ENCODE assay signal across 1 cellular context in the genomic region with DNA sequence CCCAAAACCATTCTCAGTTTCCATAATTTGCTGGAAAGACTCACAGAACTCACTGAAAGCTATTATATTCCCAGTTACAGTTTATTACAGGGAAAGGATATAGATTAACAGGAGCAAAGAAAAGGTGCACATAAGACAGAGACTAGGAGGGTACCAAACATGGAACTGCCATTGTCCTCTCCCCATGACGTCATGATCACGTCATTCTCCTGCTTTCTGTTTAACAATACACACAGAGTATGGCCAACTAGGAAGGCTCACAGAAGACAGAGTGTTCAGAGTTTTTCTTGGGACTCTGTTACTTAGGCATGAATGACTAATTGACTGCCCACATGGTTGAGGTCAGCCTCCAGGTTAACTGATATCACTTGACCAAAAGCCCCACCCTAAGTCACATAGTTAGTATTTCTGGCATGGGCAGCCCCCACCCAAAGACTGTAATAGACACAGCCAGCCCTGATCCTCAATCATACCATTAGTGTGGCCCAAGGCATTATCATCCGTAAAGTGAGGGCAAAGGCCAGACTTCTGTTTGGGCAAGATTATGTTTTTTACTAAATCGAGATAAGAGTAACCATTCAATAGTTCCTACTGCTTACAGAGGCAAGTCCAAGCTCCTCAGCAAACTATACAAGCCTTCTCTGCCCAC.
TF ChIP-seq lines count a peak whose summit lies in the region.

No MANE protein-coding gene starts in this region.

TF ChIP-seq in K562, 482 proteins besides CTCF, POLR2A, EP300 and RAD21 (continued from another document and continues in another):
- TF ChIP-seq HMBOX1 (IDR thresholded peaks at IDR 0.05) (peak; percentile 97), CBX3 (IDR thresholded peaks at IDR 0.05; ENCODE audit: borderline replicate concordance in 1 of 2, low read length in 2 of 2) (no peak), FUS (optimal IDR thresholded peaks at IDR 0.05; ENCODE audit: low read depth, low read length) (no peak), PHB (CRISPR knock-in tag; IDR thresholded peaks at IDR 0.05) (no peak), SIRT6 (IDR thresholded peaks at IDR 0.05; ENCODE audit: low read depth, low read length) (no peak), PHF21A (IDR thresholded peaks at IDR 0.05; ENCODE audit: borderline replicate concordance, low read depth) (no peak), KAT7 (CRISPR knock-in tag; IDR thresholded peaks at IDR 0.05; ENCODE audit: borderline replicate concordance) (no peak), NCOA6 (IDR thresholded peaks at IDR 0.05) (no peak), KLF10 (CRISPR knock-in tag; IDR thresholded peaks at IDR 0.05) (no peak), ETV1 (tag; conservative IDR thresholded peaks at IDR 0.05; ENCODE audit: low read depth) (no peak), ZNF174 (CRISPR knock-in tag; IDR thresholded peaks at IDR 0.05) (no peak), HLTF (IDR thresholded peaks at IDR 0.05) (no peak), EP400 (IDR thresholded peaks at IDR 0.05) (no peak), TCF3 (CRISPR knock-in tag; IDR thresholded peaks at IDR 0.05) (peak; percentile 79), RBM17 (IDR thresholded peaks at IDR 0.05; ENCODE audit: borderline replicate concordance, low read depth, low read length) (no peak), SOX6 (IDR thresholded peaks at IDR 0.05) (peak; percentile 86), ILF3 (IDR thresholded peaks at IDR 0.05; ENCODE audit: borderline replicate concordance) (no peak), XRCC4 (IDR thresholded peaks at IDR 0.05; ENCODE audit: extremely low read depth, insufficient read depth, insufficient read length) (no peak), HIVEP1 (CRISPR knock-in tag; IDR thresholded peaks at IDR 0.05) (no peak), POLR2H (tag; IDR thresholded peaks at IDR 0.05; ENCODE audit: low read depth) (no peak), BACH1 (tag; IDR thresholded peaks at IDR 0.05) (no peak), TAF7 (tag; IDR thresholded peaks at IDR 0.05) (no peak), NCOA4 (IDR thresholded peaks at IDR 0.05; ENCODE audit: partially characterized antibody) (no peak), ZNF584 (CRISPR knock-in tag; IDR thresholded peaks at IDR 0.05; ENCODE audit: low read depth) (no peak), TAL1 (IDR thresholded peaks at IDR 0.05) (peak; percentile 69), KHSRP (IDR thresholded peaks at IDR 0.05) (no peak), ZNF311 (CRISPR knock-in tag; IDR thresholded peaks at IDR 0.05) (no peak), CAMTA2 (CRISPR knock-in tag; conservative IDR thresholded peaks at IDR 0.05) (no peak), RBM14 (IDR thresholded peaks at IDR 0.05; ENCODE audit: borderline replicate concordance, insufficient read depth, low read depth, low read length) (no peak), PML (IDR thresholded peaks at IDR 0.05; ENCODE audit: low read length) (peak; percentile 29; the same call in 1 of the 2 replicates), CBX8 (IDR thresholded peaks at IDR 0.05; ENCODE audit: borderline replicate concordance, extremely low read depth, low read depth, low read length, poor library complexity, severe bottlenecking) (no peak), ZNF212 (CRISPR knock-in tag; IDR thresholded peaks at IDR 0.05) (no peak), TRIM24 (IDR thresholded peaks at IDR 0.05) (no peak), ZMIZ1 (IDR thresholded peaks at IDR 0.05; ENCODE audit: low read depth in 2 of 2, low read length in 2 of 2) (no peak)
- TF ChIP-seq, protein P1, sequence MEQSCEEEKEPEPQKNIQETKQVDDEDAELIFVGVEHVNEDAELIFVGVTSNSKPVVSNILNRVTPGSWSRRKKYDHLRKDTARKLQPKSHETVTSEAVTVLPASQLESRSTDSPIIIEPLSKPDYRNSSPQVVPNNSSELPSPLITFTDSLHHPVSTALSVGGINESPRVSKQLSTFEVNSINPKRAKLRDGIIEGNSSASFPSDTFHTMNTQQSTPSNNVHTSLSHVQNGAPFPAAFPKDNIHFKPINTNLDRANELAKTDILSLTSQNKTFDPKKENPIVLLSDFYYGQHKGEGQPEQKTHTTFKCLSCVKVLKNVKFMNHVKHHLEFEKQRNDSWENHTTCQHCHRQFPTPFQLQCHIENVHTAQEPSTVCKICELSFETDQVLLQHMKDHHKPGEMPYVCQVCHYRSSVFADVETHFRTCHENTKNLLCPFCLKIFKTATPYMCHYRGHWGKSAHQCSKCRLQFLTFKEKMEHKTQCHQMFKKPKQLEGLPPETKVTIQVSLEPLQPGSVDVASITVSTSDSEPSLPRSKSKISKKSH (CRISPR knock-in tag; IDR thresholded peaks at IDR 0.05), result no peak
- TF ChIP-seq, protein P2, sequence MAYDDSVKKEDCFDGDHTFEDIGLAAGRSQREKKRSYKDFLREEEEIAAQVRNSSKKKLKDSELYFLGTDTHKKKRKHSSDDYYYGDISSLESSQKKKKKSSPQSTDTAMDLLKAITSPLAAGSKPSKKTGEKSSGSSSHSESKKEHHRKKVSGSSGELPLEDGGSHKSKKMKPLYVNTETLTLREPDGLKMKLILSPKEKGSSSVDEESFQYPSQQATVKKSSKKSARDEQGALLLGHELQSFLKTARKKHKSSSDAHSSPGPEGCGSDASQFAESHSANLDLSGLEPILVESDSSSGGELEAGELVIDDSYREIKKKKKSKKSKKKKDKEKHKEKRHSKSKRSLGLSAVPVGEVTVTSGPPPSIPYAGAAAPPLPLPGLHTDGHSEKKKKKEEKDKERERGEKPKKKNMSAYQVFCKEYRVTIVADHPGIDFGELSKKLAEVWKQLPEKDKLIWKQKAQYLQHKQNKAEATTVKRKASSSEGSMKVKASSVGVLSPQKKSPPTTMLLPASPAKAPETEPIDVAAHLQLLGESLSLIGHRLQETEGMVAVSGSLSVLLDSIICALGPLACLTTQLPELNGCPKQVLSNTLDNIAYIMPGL (CRISPR knock-in tag; IDR thresholded peaks at IDR 0.05), result no peak
- TF ChIP-seq, protein P3, sequence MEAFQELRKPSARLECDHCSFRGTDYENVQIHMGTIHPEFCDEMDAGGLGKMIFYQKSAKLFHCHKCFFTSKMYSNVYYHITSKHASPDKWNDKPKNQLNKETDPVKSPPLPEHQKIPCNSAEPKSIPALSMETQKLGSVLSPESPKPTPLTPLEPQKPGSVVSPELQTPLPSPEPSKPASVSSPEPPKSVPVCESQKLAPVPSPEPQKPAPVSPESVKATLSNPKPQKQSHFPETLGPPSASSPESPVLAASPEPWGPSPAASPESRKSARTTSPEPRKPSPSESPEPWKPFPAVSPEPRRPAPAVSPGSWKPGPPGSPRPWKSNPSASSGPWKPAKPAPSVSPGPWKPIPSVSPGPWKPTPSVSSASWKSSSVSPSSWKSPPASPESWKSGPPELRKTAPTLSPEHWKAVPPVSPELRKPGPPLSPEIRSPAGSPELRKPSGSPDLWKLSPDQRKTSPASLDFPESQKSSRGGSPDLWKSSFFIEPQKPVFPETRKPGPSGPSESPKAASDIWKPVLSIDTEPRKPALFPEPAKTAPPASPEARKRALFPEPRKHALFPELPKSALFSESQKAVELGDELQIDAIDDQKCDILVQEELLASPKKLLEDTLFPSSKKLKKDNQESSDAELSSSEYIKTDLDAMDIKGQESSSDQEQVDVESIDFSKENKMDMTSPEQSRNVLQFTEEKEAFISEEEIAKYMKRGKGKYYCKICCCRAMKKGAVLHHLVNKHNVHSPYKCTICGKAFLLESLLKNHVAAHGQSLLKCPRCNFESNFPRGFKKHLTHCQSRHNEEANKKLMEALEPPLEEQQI (IDR thresholded peaks at IDR 0.05), result no peak
- TF ChIP-seq, protein P4, sequence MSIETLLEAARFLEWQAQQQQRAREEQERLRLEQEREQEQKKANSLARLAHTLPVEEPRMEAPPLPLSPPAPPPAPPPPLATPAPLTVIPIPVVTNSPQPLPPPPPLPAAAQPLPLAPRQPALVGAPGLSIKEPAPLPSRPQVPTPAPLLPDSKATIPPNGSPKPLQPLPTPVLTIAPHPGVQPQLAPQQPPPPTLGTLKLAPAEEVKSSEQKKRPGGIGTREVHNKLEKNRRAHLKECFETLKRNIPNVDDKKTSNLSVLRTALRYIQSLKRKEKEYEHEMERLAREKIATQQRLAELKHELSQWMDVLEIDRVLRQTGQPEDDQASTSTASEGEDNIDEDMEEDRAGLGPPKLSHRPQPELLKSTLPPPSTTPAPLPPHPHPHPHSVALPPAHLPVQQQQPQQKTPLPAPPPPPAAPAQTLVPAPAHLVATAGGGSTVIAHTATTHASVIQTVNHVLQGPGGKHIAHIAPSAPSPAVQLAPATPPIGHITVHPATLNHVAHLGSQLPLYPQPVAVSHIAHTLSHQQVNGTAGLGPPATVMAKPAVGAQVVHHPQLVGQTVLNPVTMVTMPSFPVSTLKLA (conservative IDR thresholded peaks at IDR 0.05), result peak in 1 of 2 experiments; percentile 36; a peak in 1 of 4 replicates
- TF ChIP-seq, protein P5, sequence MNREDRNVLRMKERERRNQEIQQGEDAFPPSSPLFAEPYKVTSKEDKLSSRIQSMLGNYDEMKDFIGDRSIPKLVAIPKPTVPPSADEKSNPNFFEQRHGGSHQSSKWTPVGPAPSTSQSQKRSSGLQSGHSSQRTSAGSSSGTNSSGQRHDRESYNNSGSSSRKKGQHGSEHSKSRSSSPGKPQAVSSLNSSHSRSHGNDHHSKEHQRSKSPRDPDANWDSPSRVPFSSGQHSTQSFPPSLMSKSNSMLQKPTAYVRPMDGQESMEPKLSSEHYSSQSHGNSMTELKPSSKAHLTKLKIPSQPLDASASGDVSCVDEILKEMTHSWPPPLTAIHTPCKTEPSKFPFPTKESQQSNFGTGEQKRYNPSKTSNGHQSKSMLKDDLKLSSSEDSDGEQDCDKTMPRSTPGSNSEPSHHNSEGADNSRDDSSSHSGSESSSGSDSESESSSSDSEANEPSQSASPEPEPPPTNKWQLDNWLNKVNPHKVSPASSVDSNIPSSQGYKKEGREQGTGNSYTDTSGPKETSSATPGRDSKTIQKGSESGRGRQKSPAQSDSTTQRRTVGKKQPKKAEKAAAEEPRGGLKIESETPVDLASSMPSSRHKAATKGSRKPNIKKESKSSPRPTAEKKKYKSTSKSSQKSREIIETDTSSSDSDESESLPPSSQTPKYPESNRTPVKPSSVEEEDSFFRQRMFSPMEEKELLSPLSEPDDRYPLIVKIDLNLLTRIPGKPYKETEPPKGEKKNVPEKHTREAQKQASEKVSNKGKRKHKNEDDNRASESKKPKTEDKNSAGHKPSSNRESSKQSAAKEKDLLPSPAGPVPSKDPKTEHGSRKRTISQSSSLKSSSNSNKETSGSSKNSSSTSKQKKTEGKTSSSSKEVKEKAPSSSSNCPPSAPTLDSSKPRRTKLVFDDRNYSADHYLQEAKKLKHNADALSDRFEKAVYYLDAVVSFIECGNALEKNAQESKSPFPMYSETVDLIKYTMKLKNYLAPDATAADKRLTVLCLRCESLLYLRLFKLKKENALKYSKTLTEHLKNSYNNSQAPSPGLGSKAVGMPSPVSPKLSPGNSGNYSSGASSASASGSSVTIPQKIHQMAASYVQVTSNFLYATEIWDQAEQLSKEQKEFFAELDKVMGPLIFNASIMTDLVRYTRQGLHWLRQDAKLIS (CRISPR knock-in tag; IDR thresholded peaks at IDR 0.05), result no peak
- TF ChIP-seq, protein P6, sequence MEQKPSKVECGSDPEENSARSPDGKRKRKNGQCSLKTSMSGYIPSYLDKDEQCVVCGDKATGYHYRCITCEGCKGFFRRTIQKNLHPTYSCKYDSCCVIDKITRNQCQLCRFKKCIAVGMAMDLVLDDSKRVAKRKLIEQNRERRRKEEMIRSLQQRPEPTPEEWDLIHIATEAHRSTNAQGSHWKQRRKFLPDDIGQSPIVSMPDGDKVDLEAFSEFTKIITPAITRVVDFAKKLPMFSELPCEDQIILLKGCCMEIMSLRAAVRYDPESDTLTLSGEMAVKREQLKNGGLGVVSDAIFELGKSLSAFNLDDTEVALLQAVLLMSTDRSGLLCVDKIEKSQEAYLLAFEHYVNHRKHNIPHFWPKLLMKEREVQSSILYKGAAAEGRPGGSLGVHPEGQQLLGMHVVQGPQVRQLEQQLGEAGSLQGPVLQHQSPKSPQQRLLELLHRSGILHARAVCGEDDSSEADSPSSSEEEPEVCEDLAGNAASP (IDR thresholded peaks at IDR 0.05), result no peak
- TF ChIP-seq, protein P7, sequence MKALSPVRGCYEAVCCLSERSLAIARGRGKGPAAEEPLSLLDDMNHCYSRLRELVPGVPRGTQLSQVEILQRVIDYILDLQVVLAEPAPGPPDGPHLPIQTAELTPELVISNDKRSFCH (CRISPR knock-in tag; IDR thresholded peaks at IDR 0.05), result no peak
- TF ChIP-seq, protein P7 (tag; IDR thresholded peaks at IDR 0.05), result no peak; the same call in 1 of the 2 replicates
- TF ChIP-seq, protein P8, sequence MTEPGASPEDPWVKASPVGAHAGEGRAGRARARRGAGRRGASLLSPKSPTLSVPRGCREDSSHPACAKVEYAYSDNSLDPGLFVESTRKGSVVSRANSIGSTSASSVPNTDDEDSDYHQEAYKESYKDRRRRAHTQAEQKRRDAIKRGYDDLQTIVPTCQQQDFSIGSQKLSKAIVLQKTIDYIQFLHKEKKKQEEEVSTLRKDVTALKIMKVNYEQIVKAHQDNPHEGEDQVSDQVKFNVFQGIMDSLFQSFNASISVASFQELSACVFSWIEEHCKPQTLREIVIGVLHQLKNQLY (CRISPR knock-in tag; conservative IDR thresholded peaks at IDR 0.05), result no peak
